Comparison of ENCODE assay signal across 16 cellular contexts in the genomic region with DNA sequence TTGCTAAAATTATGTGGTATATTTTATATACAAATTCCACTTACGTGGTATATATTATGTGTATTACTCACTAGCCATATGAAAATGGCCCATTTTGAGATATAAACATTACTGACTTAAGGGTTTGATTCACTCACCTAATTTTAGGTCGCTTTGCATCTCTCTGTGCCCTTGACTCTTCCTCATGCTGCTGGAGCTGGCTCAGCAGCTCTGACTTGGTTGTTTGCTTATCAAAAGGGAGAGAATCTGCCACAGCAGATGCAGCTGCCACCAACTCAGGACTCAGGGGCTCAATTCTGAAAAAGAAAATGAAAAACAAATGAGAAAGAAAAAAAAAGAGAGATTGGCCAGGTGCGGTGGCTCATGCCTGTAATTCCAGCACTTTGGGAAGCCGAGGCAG.
"Had no signal": no experiment of that assay in that cellular context is flagged by ENCODE, and none has a peak within 500 bp of the region (broad histone marks: within the 10 kb centered on the region; RNA-seq: fewer than 3 reads in every experiment).

No MANE protein-coding gene starts in this region.

- H3K4me3 Mint-ChIP-seq: activated CD8-positive, alpha-beta T cell treated with anti-CD3 and anti-CD28 coated beads for 36 hours; activated naive CD4-positive, alpha-beta T cell treated with anti-CD3 and anti-CD28 coated beads, Interleukin-2, amount 10 ng/mL, durations not matched to agents 7 days and 5 days; activated T-helper 17 cell treated with anti-CD3 and anti-CD28 coated beads, Interleukin-2, amount 50 U/mL, for 72 hours; brain; dendritic cell treated with granulocyte-macrophage colony-stimulating factor and Interleukin-4, amounts not matched to agents 40 ng/mL and 50 ng/mL, for 4 days; effector memory CD8-positive, alpha-beta T cell; neural crest cell had no signal

- H3K27me3 Mint-ChIP-seq: activated CD8-positive, alpha-beta T cell treated with anti-CD3 and anti-CD28 coated beads for 36 hours; activated naive CD4-positive, alpha-beta T cell treated with anti-CD3 and anti-CD28 coated beads, Interleukin-2, amount 10 ng/mL, durations not matched to agents 7 days and 5 days; activated T-helper 17 cell treated with anti-CD3 and anti-CD28 coated beads, Interleukin-2, amount 50 U/mL, for 72 hours; brain; dendritic cell treated with granulocyte-macrophage colony-stimulating factor and Interleukin-4, amounts not matched to agents 40 ng/mL and 50 ng/mL, for 4 days; effector memory CD8-positive, alpha-beta T cell had no signal

- H3K4me1 Mint-ChIP-seq: brain, neural crest cell had no signal

- ATAC-seq: activated CD8-positive, alpha-beta T cell treated with anti-CD3 and anti-CD28 coated beads for 36 hours; activated T-helper 17 cell treated with anti-CD3 and anti-CD28 coated beads, Interleukin-2, amount 50 U/mL, for 72 hours; effector memory CD8-positive, alpha-beta T cell; gastrocnemius medialis; left ventricle myocardium superior had no signal

- H3K27ac Mint-ChIP-seq: activated CD8-positive, alpha-beta T cell treated with anti-CD3 and anti-CD28 coated beads for 36 hours; activated naive CD4-positive, alpha-beta T cell treated with anti-CD3 and anti-CD28 coated beads, Interleukin-2, amount 10 ng/mL, durations not matched to agents 7 days and 5 days; activated T-helper 17 cell treated with anti-CD3 and anti-CD28 coated beads, Interleukin-2, amount 50 U/mL, for 72 hours; brain; dendritic cell treated with granulocyte-macrophage colony-stimulating factor and Interleukin-4, amounts not matched to agents 40 ng/mL and 50 ng/mL, for 4 days; effector memory CD8-positive, alpha-beta T cell had no signal

- DNase-seq: activated CD8-positive, alpha-beta memory T cell treated with anti-CD3 and anti-CD28 coated beads, Interleukin-2, amount 50 U/mL, for 48 hours; activated CD8-positive, alpha-beta T cell treated with anti-CD3 and anti-CD28 coated beads for 36 hours; activated naive CD4-positive, alpha-beta T cell treated with anti-CD3 and anti-CD28 coated beads, Interleukin-2, amount 10 ng/mL, durations not matched to agents 7 days and 5 days; amygdala; effector memory CD8-positive, alpha-beta T cell; gastrocnemius medialis; left ventricle myocardium superior; mesendoderm; stimulated activated CD4-positive, alpha-beta T cell treated with anti-CD3 and anti-CD28 coated beads, Interleukin-2, amount 100 ng/mL, for 48 hours; stimulated activated naive CD4-positive, alpha-beta T cell treated with Interleukin-2 at 50 U/mL for 16 hours; T-helper 9 cell; trophoblast cell had no signal

- H3K9me3 Mint-ChIP-seq: activated CD8-positive, alpha-beta T cell treated with anti-CD3 and anti-CD28 coated beads for 36 hours; activated naive CD4-positive, alpha-beta T cell treated with anti-CD3 and anti-CD28 coated beads, Interleukin-2, amount 10 ng/mL, durations not matched to agents 7 days and 5 days; activated T-helper 17 cell treated with anti-CD3 and anti-CD28 coated beads, Interleukin-2, amount 50 U/mL, for 72 hours; brain; dendritic cell treated with granulocyte-macrophage colony-stimulating factor and Interleukin-4, amounts not matched to agents 40 ng/mL and 50 ng/mL, for 4 days; effector memory CD8-positive, alpha-beta T cell; neural crest cell had no signal
